Comparison of ENCODE assay signal across 1 cellular context in the genomic region with DNA sequence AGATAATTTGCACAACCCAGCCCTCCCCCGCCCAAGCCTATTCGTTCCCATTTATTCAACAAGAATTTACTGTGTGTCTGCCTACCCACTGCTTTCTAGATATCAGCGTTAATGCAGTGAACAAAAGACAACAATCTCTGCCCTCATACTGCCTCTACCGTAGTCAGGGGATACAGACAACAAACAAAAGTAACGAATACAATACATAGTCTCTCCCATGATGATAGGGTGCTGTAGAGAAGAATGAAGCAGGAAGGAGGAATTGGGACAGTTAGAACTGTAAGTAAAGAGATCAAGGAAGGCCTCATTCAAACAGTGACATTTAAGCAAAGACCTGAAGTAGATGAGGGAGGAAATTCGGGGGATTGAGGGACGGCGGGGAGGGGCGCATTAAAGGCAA.
TF ChIP-seq lines count a peak whose summit lies in the region.

No MANE protein-coding gene starts in this region.

TF ChIP-seq in GM12891, 5 proteins besides CTCF, POLR2A, EP300 and RAD21:
- TF ChIP-seq POLR2AphosphoS5 (IDR thresholded peaks at IDR 0.05; ENCODE audit: low read depth, low read length) (no peak), TAF1 (IDR thresholded peaks at IDR 0.05; ENCODE audit: low read depth, low read length) (no peak), POU2F2 (IDR thresholded peaks at IDR 0.05; ENCODE audit: low read depth, low read length) (no peak), SPI1 (IDR thresholded peaks at IDR 0.05; ENCODE audit: low read depth, low read length) (no peak), PAX5 (IDR thresholded peaks at IDR 0.05; ENCODE audit: insufficient read depth, low read length, severe bottlenecking) (no peak)
